1 cellular context compared by ENCODE assay signal in the genomic region with DNA sequence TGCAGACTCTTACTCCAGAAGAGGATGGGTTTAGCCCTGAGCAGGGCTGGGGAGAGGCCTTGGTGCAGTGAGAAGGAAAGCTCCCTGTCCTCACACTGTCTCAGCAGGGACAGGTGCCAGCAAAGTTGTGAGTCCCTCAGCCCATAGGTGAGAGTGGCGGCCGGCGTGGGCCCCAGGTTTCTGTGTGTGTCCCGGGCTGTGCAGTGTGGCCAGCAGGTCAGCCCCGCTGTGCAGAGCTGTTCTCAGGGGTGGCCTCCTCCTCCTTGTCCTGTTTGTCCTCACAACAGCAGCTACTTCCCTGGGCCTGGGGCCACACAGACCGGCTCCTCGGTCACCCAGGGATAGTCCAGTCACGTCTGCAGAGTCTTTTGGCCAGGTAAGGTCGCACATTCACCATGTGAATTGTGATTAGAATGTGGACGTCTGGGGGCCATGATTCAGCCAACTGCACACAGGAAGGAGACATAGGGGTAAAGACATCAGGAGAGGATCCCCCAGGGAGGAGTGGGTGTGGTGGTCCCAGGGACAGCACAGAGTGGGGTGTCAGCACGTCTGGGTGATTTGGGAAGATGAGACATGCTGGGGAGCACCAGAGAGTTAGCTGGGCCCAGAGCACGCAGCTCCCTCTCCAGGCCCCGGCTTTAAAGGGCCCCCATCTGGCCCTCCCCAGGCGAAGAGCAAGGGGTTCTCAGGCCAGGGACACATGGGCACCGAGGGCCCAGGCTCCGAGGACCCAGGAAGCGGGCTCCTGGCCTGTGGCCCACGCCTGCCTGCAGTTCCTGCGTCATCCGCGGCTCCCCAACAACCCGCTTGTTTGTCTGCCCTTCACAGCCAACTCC.
TF ChIP-seq lines count a peak whose summit lies in the region.

No MANE protein-coding gene starts in this region.

TF ChIP-seq in GM23338, 12 proteins besides CTCF, POLR2A, EP300 and RAD21 (continued from another document):
- TF ChIP-seq EZH2phosphoT487 (IDR thresholded peaks at IDR 0.05; ENCODE audit: unreplicated experiment) = no peak
- no peak for TF ChIP-seq JUNB (IDR thresholded peaks at IDR 0.05; ENCODE audit: unreplicated experiment)
- no peak for TF ChIP-seq ZNF331 (CRISPR knock-in tag; IDR thresholded peaks at IDR 0.05; ENCODE audit: low read depth)
TF ChIP-seq in GM23338: peak in this region for 0.
